ENCODE assay signal across 8 cellular contexts in genomic region chr1:54199151-54199764, GRCh38. TPM values are rescaled to one million over a fixed set of nuclear protein-coding genes. Genes with fewer than 3 reads are reported as not detected.
DNase-seq lines count a peak whose midpoint lies in the region; ATAC-seq and TF ChIP-seq lines count a peak whose summit lies in the region.

No MANE protein-coding gene starts in this region.

- H3K4me2 ChIP-seq in skeletal muscle satellite cell (ENCODE audit: low read length), result peak overlapping the region; percentile 89

- TF ChIP-seq CTCF in activated B cell treated with CpG ODN at 0.5 μM for 24 hours (IDR thresholded peaks at IDR 0.05), result no peak
- no peak for TF ChIP-seq CTCF in right atrium auricular region (IDR thresholded peaks at IDR 0.05)

- no peaks in the 10 kb centered on the region for H3K9me3 Mint-ChIP-seq in activated B cell treated with CpG ODN at 0.5 μM for 24 hours

- CTCF ChIA-PET in activated B cell treated with CpG ODN at 0.5 μM for 24 hours (lab: Charles Lee) (interaction anchor here (1.0 to 1.6 kb wide), 2 partner anchors 290 to 320 kb away, joined by 4 read pairs; no protein-coding TSS in a partner anchor), HEK293T (lab: Yijun Ruan, JAX) (no interaction called here)

- ATAC-seq in HG03457 (IDR thresholded peaks at IDR 0.05; ENCODE audit: unreplicated experiment), result peak; percentile 8
- ATAC-seq in activated B cell treated with CpG ODN at 0.5 μM for 24 hours (ENCODE audit: low read depth), result no peak

- H3K4me3 ChIP-seq in right atrium auricular region (peak overlapping the region; percentile 73 to 94), skeletal muscle satellite cell (ENCODE audit: low read length) (peak overlapping the region; percentile 82)

- DNase-seq in GM03348 (ENCODE audit: low spot score), result peak; percentile 28
- no peak for DNase-seq in activated B cell treated with CpG ODN at 0.5 μM for 24 hours
- DNase-seq in right atrium auricular region (ENCODE audit: low spot score), result no peak
- no peak for DNase-seq in amniotic stem cell (lab: John Stamatoyannopoulos, UW)
- no peak for DNase-seq in G401 (ENCODE audit: low spot score)
- DNase-seq in HEK293T (ENCODE audit: extremely low spot score), result no peak

- H3K27me3 ChIP-seq in right atrium auricular region (no peaks in the 10 kb centered on the region), skeletal muscle satellite cell (ENCODE audit: control insufficient read depth, insufficient read depth, low read length) (no peaks in the 10 kb centered on the region)

- peak overlapping the region; percentile 81 for H3K27ac Mint-ChIP-seq in activated B cell treated with CpG ODN at 0.5 μM for 24 hours

- H3K4me3 Mint-ChIP-seq in activated B cell treated with CpG ODN at 0.5 μM for 24 hours, result peak overlapping the region; percentile 92

- H3K9ac ChIP-seq in skeletal muscle satellite cell (ENCODE audit: low read depth, low read length), result peak overlapping the region; percentile 88

- no peaks in the 10 kb centered on the region for H3K27me3 Mint-ChIP-seq in activated B cell treated with CpG ODN at 0.5 μM for 24 hours

- H3K27ac ChIP-seq in right atrium auricular region, result peak overlapping the region; percentile 56 to 85

- POLR2A ChIA-PET in activated B cell treated with CpG ODN at 0.5 μM for 24 hours (lab: Charles Lee) (interaction anchor here (0.8 to 2.0 kb wide), 8 partner anchors 10 to 602 kb away, joined by 3 to 26 read pairs (median 5); partner anchors contain the start of genes IFT25, NDC1, SSBP3 and TCEANC2), HEK293T (lab: Yijun Ruan, JAX) (interaction anchor here (0.8 to 2.3 kb wide), 14 partner anchors 9 to 290 kb away, joined by 3 to 10 read pairs (median 4); partner anchors contain the start of genes TCEANC2 and TMEM59)

- intact Hi-C loops in activated B cell treated with CpG ODN at 0.5 μM for 24 hours (cut with micrococcal nuclease), result no loop called here

- peaks cover 32% of the 10 kb centered on the region for H3K4me1 Mint-ChIP-seq in activated B cell treated with CpG ODN at 0.5 μM for 24 hours

- peaks cover 31% of the 10 kb centered on the region for H3K36me3 Mint-ChIP-seq in activated B cell treated with CpG ODN at 0.5 μM for 24 hours (ENCODE audit: low read depth)

- in situ Hi-C loops in G401 (cut with HindIII; ENCODE audit: low sequenced_read_pairs), result no loop called here

- peaks cover 0 to 23% of the 10 kb centered on the region in 2 donors for H3K4me1 ChIP-seq in right atrium auricular region
- H3K4me1 ChIP-seq in skeletal muscle satellite cell (ENCODE audit: control insufficient read depth, insufficient read depth, low read length), result peaks cover 21% of the 10 kb centered on the region

- H3K36me3 ChIP-seq in right atrium auricular region (peaks cover 7% of the 10 kb centered on the region), skeletal muscle satellite cell (ENCODE audit: insufficient read depth, low read length) (peaks cover 2% of the 10 kb centered on the region)

- no peaks in the 10 kb centered on the region for H3K9me3 ChIP-seq in right atrium auricular region
- H3K9me3 ChIP-seq in skeletal muscle satellite cell (replicated peaks; ENCODE audit: low read length), result no peaks in the 10 kb centered on the region

TF ChIP-seq in HEK293T, 16 proteins besides CTCF, POLR2A, EP300 and RAD21:
- TF ChIP-seq ZNF384 (IDR thresholded peaks at IDR 0.05), result no peak
- TF ChIP-seq CTBP1 (IDR thresholded peaks at IDR 0.05; ENCODE audit: borderline replicate concordance), result no peak
- no peak for TF ChIP-seq FOXA1 (IDR thresholded peaks at IDR 0.05)
- no peak for TF ChIP-seq SUZ12 (IDR thresholded peaks at IDR 0.05)
- TF ChIP-seq ELF4 (IDR thresholded peaks at IDR 0.05), result no peak
- no peak for TF ChIP-seq ARNT (IDR thresholded peaks at IDR 0.05)
- no peak for TF ChIP-seq L3MBTL2 (conservative IDR thresholded peaks at IDR 0.05)
- TF ChIP-seq LEF1 (IDR thresholded peaks at IDR 0.05; ENCODE audit: borderline replicate concordance), result no peak
- no peak for TF ChIP-seq NFRKB (IDR thresholded peaks at IDR 0.05)
- no peak for TF ChIP-seq TARDBP (IDR thresholded peaks at IDR 0.05)
- no peak for TF ChIP-seq SP1 (IDR thresholded peaks at IDR 0.05)
- TF ChIP-seq FOXK2 (IDR thresholded peaks at IDR 0.05), result no peak
- no peak for TF ChIP-seq PKNOX1 (IDR thresholded peaks at IDR 0.05)
- no peak for TF ChIP-seq FOXM1 (IDR thresholded peaks at IDR 0.05; ENCODE audit: borderline replicate concordance)
- TF ChIP-seq HDGF (IDR thresholded peaks at IDR 0.05; ENCODE audit: borderline replicate concordance), result no peak
- no peak for TF ChIP-seq BHLHE40 (IDR thresholded peaks at IDR 0.05; ENCODE audit: borderline replicate concordance)

RNA-seq across cellular contexts. Expression of gene CYB5RL, which starts 0.6 kb away (rescaled TPM):
- 8.4 and 8.7 TPM in 2 replicates for total RNA-seq in activated B cell treated with CpG ODN at 0.5 μM for 24 hours
- 1 to 10 TPM; 2.0 to 3.5 TPM for total RNA-seq in right atrium auricular region
- total RNA-seq in skeletal muscle satellite cell (2012; rRNA removed), result 7.2 and 8.1 TPM in 2 replicates
- total RNA-seq in G401 (2014; rRNA removed; shearing (Covaris generic)), result 5.5 and 6.2 TPM in 2 replicates

RNA-seq across cellular contexts. Expression of gene MRPL37, which starts 0.7 kb away (rescaled TPM):
- total RNA-seq in activated B cell treated with CpG ODN at 0.5 μM for 24 hours (62.5 and 64.1 TPM in 2 replicates), right atrium auricular region (10 to 100 TPM; 63.1 to 75.9 TPM)
- 109 and 122 TPM in 2 replicates for total RNA-seq in skeletal muscle satellite cell (2012; rRNA removed)
- total RNA-seq in G401 (2014; rRNA removed; shearing (Covaris generic)), result 190 and 218 TPM in 2 replicates

RNA-seq across cellular contexts. Expression of gene CDCP2, which starts 46.5 kb away (rescaled TPM):
- not detected in 2 replicates for total RNA-seq in activated B cell treated with CpG ODN at 0.5 μM for 24 hours
- not detected for total RNA-seq in right atrium auricular region
- total RNA-seq in skeletal muscle satellite cell (2012; rRNA removed), result not detected in 2 replicates
- total RNA-seq in G401 (2014; rRNA removed; shearing (Covaris generic)), result not detected in 2 replicates
